ENCODE assay signal across 25 cellular contexts in genomic region chr5:113984928-113985327, GRCh38.
"Had no signal": no experiment of that assay in that cellular context is flagged by ENCODE, and none has a peak within 500 bp of the region (broad histone marks: within the 10 kb centered on the region; RNA-seq: fewer than 3 reads in every experiment).

No MANE protein-coding gene starts in this region.

- H2AFZ ChIP-seq: parathyroid adenoma had no signal

- H3K4me1 ChIP-seq: esophagus squamous epithelium, heart right ventricle, parathyroid adenoma, right atrium auricular region, sigmoid colon, spleen, testis, tibial artery had no signal

- H3K79me2 ChIP-seq: parathyroid adenoma had no signal

- H3K27me3 ChIP-seq: esophagus squamous epithelium, heart right ventricle, neutrophil, right atrium auricular region, sigmoid colon, spleen, testis, tibial artery had no signal

- H3K36me3 ChIP-seq: esophagus squamous epithelium, heart right ventricle, neutrophil, right atrium auricular region, sigmoid colon, spleen, tibial artery had no signal

- H3K27ac ChIP-seq: esophagus squamous epithelium, heart right ventricle, neutrophil, parathyroid adenoma, right atrium auricular region, sigmoid colon, spleen, testis, tibial artery had no signal

- H3K9me3 ChIP-seq: esophagus squamous epithelium, heart right ventricle, mucosa of descending colon, neutrophil, right atrium auricular region, sigmoid colon, spleen, testis, tibial artery had no signal

- H3K4me3 ChIP-seq: esophagus squamous epithelium, heart right ventricle, lung, mucosa of descending colon, right atrium auricular region, sigmoid colon, spleen, testis, tibial artery had no signal

- H3K9ac ChIP-seq: parathyroid adenoma had no signal

- DNase-seq: cortex of kidney; effector memory CD8-positive, alpha-beta T cell; erythroblast; esophagus squamous epithelium; foreskin melanocyte; glutamatergic neuron; heart right ventricle; hypothalamus; immature natural killer cell; islet precursor cell; kidney glomerular epithelial cell; left colon; mucosa of descending colon; naive B cell; sigmoid colon; spleen; stimulated activated CD4-positive, alpha-beta T cell treated with anti-CD3 and anti-CD28 coated beads, Interleukin-4, amount 100 ng/mL, for 4 hours; stimulated activated naive CD8-positive, alpha-beta T cell treated with anti-CD3 and anti-CD28 coated beads, Interleukin-15, Interleukin-2, amounts not matched to agents 100 U/mL and 50 U/mL, for 24 hours; substantia nigra; testis; tibial artery had no signal
